9 cellular contexts compared by ENCODE assay signal in genomic region chr2:197502201-197502600, GRCh38. TPM values are rescaled to one million over a fixed set of nuclear protein-coding genes. Genes with fewer than 3 reads are reported as not detected.
DNase-seq lines count a peak whose midpoint lies in the region; ATAC-seq and TF ChIP-seq lines count a peak whose summit lies in the region.
"Had no signal": no experiment of that assay in that cellular context is flagged by ENCODE, and none has a peak within 500 bp of the region (broad histone marks: within the 10 kb centered on the region; RNA-seq: fewer than 3 reads in every experiment).

No MANE protein-coding gene starts in this region.

- H3K27me3 ChIP-seq in BE2C (no peaks in the 10 kb centered on the region), HUES6 (ENCODE audit: control insufficient read depth, insufficient read depth, low read length) (no peaks in the 10 kb centered on the region), body of pancreas (no peaks in the 10 kb centered on the region), ovary (no peaks in the 10 kb centered on the region), testis (no peaks in the 10 kb centered on the region)

- peaks cover 78% of the 10 kb centered on the region for H3K36me3 ChIP-seq in BE2C
- H3K36me3 ChIP-seq in HUES6 (ENCODE audit: control insufficient read depth, insufficient read depth, low read length): peaks cover 57% of the 10 kb centered on the region
- peaks cover 0 to 5% of the 10 kb centered on the region in 2 donors for H3K36me3 ChIP-seq in body of pancreas (replicated peaks in 1 of 2; ENCODE audit: insufficient read depth in 1 of 2, low read depth in 2 of 2)
- no peaks in the 10 kb centered on the region for H3K36me3 ChIP-seq in ovary
- no peaks in the 10 kb centered on the region for H3K36me3 ChIP-seq in testis (ENCODE audit: low read depth, missing control alignments)

- no peaks in the 10 kb centered on the region for H3K9me3 Mint-ChIP-seq in mesothelial cell of epicardium

- no peaks in the 10 kb centered on the region for H3K27me3 Mint-ChIP-seq in mesothelial cell of epicardium (ENCODE audit: low read depth)

- no peak for TF ChIP-seq POLR2A in body of pancreas (IDR thresholded peaks at IDR 0.05)
- no peak for TF ChIP-seq POLR2A in ovary (IDR thresholded peaks at IDR 0.05)
- TF ChIP-seq POLR2A in testis (IDR thresholded peaks at IDR 0.05): no peak

- H3K4me1 Mint-ChIP-seq in mesothelial cell of epicardium: peaks cover 32% of the 10 kb centered on the region

- no peak overlapping the region for H3K27ac ChIP-seq in HUES6 (ENCODE audit: low read depth, low read length)
- H3K27ac ChIP-seq in body of pancreas: peak overlapping the region in 3 of 4 donors; percentile 95 to 100 (median 97)
- no peak overlapping the region for H3K27ac ChIP-seq in ovary
- H3K27ac ChIP-seq in testis: peak overlapping the region in 1 of 2 donors; percentile 0

- H3K4me3 ChIP-seq in BE2C (ENCODE audit: low read depth, low read length) (peak overlapping the region; percentile 98), HUES6 (ENCODE audit: low read depth, low read length) (peak overlapping the region; percentile 89; the same call in 1 of the 2 replicates), body of pancreas (no peak overlapping the region), ovary (no peak overlapping the region), testis (no peak overlapping the region)

- peak overlapping the region; percentile 95 for H3K4me3 Mint-ChIP-seq in mesothelial cell of epicardium

- no peak for TF ChIP-seq EP300 in ovary (IDR thresholded peaks at IDR 0.05)

- H3K36me3 Mint-ChIP-seq in mesothelial cell of epicardium: peaks cover 10% of the 10 kb centered on the region

- intact Hi-C loops in body of pancreas (cut with DNase I) (no loop called here), ovary (cut with DNase I) (no loop called here), testis (cut with DNase I; ENCODE audit: low total_unique reads) (no loop called here)

- no peak for DNase-seq in BE2C
- peak in 2 of 4 donors; percentile 13 to 20 for DNase-seq in body of pancreas
- DNase-seq in mesothelial cell of epicardium (ENCODE audit: low spot score in 2 of 2, unreplicated experiment in 2 of 2): no peak
- no peak for DNase-seq in ovary
- no peak for DNase-seq in NCI-H146 treated with DMSO at 0.1 percent for 48 hours (lab: John Stamatoyannopoulos, UW; ENCODE audit: unreplicated experiment)
- DNase-seq in testis: no peak
- DNase-seq: EL had no signal

- H3K9me3 ChIP-seq in BE2C (no peaks in the 10 kb centered on the region), HUES6 (ENCODE audit: control insufficient read depth, insufficient read depth, low read depth, low read length) (no peaks in the 10 kb centered on the region), body of pancreas (no peaks in the 10 kb centered on the region), ovary (no peaks in the 10 kb centered on the region), testis (no peaks in the 10 kb centered on the region)

- TF ChIP-seq CTCF in BE2C (IDR thresholded peaks at IDR 0.05; ENCODE audit: low read depth, low read length): no peak
- no peak for TF ChIP-seq CTCF in body of pancreas (IDR thresholded peaks at IDR 0.05)
- TF ChIP-seq CTCF in mesothelial cell of epicardium (IDR thresholded peaks at IDR 0.05; ENCODE audit: unreplicated experiment): no peak
- TF ChIP-seq CTCF in ovary (IDR thresholded peaks at IDR 0.05): no peak
- TF ChIP-seq CTCF in testis (IDR thresholded peaks at IDR 0.05): no peak

- H3K9ac ChIP-seq in HUES6 (ENCODE audit: low read length): no peak overlapping the region

- H3K4me1 ChIP-seq in BE2C (0 out of 2 replicates have a peak, but pooled peaks cover 2% of the 10 kb centered on the region), HUES6 (ENCODE audit: control insufficient read depth, insufficient read depth, low read length) (peaks cover 9% of the 10 kb centered on the region), body of pancreas (peaks cover 34% of the 10 kb centered on the region), ovary (ENCODE audit: insufficient read depth) (peaks cover 4% of the 10 kb centered on the region), testis (peaks cover 24% of the 10 kb centered on the region)

- 21 to 30% methylated on average over 4 of the region's 4 CpGs for WGBS in body of pancreas, 2 donors
- WGBS in ovary, 3 donors: 50 to 65% (median 54%) methylated on average over 4 of the region's 4 CpGs
- 45 to 57% methylated on average over 4 of the region's 4 CpGs for WGBS in testis, 2 donors

- ATAC-seq in body of pancreas (no peak), GM19455 (IDR thresholded peaks at IDR 0.05; ENCODE audit: unreplicated experiment) (no peak)

- H3K27ac Mint-ChIP-seq in mesothelial cell of epicardium: peak overlapping the region; percentile 68

RNA-seq across cellular contexts. Expression of gene HSPE1, which starts 2.0 kb away (rescaled TPM):
- 441 TPM for polyA plus RNA-seq in BE2C (2012; ENCODE audit: insufficient read depth, insufficient read length, low read depth)
- total RNA-seq in body of pancreas: 10 to 100 TPM; 40.2 to 99.5 TPM
- total RNA-seq in mesothelial cell of epicardium: 91.8 to 102 TPM (median 96.4 TPM) in 3 replicates
- 100 to 1,000 TPM in 1 of 7 donors, 10 to 100 TPM in 6; 57.8 to 110 (median 69.5) TPM for total RNA-seq in ovary
- polyA plus RNA-seq in ovary: 100 to 1,000 TPM in 1 of 2 donors, 10 to 100 TPM in 1; 67.2 to 128 TPM
- total RNA-seq in testis: 10 to 100 TPM; 43.3 to 51.3 TPM
- 61.8 TPM for polyA plus RNA-seq in testis (ENCODE audit: insufficient read depth, low read depth, low replicate concordance)

RNA-seq across cellular contexts. Expression of gene HSPD1, which starts 2.6 kb away (rescaled TPM):
- polyA plus RNA-seq in BE2C (2012; ENCODE audit: insufficient read depth, insufficient read length, low read depth): 331 TPM
- total RNA-seq in body of pancreas (100 to 1,000 TPM in 1 of 2 donors, 10 to 100 TPM in 1; 81.4 to 117 TPM), mesothelial cell of epicardium (326 to 341 TPM (median 337 TPM) in 3 replicates), ovary (100 to 1,000 TPM; 146 to 289 (median 192) TPM), testis (100 to 1,000 TPM; 107 to 121 TPM)
- polyA plus RNA-seq in ovary (100 to 1,000 TPM; 153 to 343 TPM), testis (ENCODE audit: insufficient read depth, low read depth, low replicate concordance) (111 TPM)

RNA-seq across cellular contexts. Expression of gene MOB4, which starts 13.7 kb away (rescaled TPM):
- 66.7 TPM for polyA plus RNA-seq in BE2C (2012; ENCODE audit: insufficient read depth, insufficient read length, low read depth)
- total RNA-seq in body of pancreas (10 to 100 TPM in 1 of 2 donors, 1 to 10 TPM in 1; 5.3 to 16.1 TPM), mesothelial cell of epicardium (22.5 to 26.0 TPM (median 26.0 TPM) in 3 replicates), ovary (10 to 100 TPM; 18.7 to 36.2 (median 25.5) TPM), testis (10 to 100 TPM; 10.7 to 13.8 TPM)
- polyA plus RNA-seq in ovary (10 to 100 TPM; 19.4 to 25.8 TPM), testis (ENCODE audit: insufficient read depth, low read depth, low replicate concordance) (17.6 TPM)

RNA-seq across cellular contexts. Expression of gene COQ10B, which starts 48.8 kb away (rescaled TPM):
- 21.5 TPM for polyA plus RNA-seq in BE2C (2012; ENCODE audit: insufficient read depth, insufficient read length, low read depth)
- total RNA-seq in body of pancreas: 1 to 10 TPM; 5.3 to 9.6 TPM
- total RNA-seq in mesothelial cell of epicardium: 14.6 to 15.9 TPM (median 15.3 TPM) in 3 replicates
- total RNA-seq in ovary: 10 to 100 TPM; 16.4 to 23.1 (median 18.4) TPM
- 10 to 100 TPM; 12.8 to 16.0 TPM for polyA plus RNA-seq in ovary
- 10 to 100 TPM; 16.4 to 17.9 TPM for total RNA-seq in testis
- polyA plus RNA-seq in testis (ENCODE audit: insufficient read depth, low read depth, low replicate concordance): 18.0 TPM

Comparison
In these comparisons a context has a peak if more than half of its experiments do, and no peak if none do; other contexts are left out.
1. H3K4me3 ChIP-seq: peak in BE2C (single experiment) and HUES6 (single experiment); none in body of pancreas (0 of 2), ovary (single experiment) and testis (0 of 2).
2. H3K27ac ChIP-seq: peak in body of pancreas (3 of 4); none in HUES6 (single experiment) and ovary (0 of 2).